Comparison of ENCODE assay signal across 1 cellular context in the genomic region with DNA sequence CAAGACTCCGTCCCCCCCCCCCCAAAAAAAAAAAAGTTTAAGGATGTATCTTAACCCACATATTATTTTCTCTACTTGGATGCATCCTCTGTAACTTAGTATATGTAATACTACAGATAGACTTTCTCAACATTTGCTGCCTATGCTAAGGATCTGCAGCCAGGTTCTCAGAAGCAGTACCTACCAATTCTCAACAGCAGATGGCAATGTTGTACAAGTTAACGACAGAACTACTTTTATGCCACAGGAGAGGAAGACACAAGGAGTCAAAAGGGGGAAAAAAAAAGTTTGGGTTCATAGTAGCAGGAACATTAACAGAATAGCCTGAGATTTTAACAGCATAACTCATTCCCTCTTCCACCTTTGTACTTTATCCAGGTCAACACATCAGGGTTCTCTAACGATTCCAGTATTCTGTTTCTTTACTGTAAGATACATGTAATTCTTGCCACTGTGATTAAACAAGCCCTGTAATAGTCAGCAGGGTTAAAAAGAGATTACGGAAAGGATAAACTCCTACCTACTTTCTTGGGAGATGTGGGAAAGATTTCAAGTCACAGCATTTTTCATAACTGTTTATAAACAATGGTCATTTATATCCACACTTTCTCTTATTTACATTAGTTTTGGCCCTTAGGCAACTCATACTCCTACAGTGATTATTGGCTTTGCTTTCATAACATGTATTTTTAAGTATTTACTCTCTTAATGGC.
TF ChIP-seq lines count a peak whose summit lies in the region.

No MANE protein-coding gene starts in this region.

TF ChIP-seq in HEK293, 187 proteins besides CTCF, POLR2A, EP300 and RAD21 (continued from another document):
- TF ChIP-seq, protein P1, sequence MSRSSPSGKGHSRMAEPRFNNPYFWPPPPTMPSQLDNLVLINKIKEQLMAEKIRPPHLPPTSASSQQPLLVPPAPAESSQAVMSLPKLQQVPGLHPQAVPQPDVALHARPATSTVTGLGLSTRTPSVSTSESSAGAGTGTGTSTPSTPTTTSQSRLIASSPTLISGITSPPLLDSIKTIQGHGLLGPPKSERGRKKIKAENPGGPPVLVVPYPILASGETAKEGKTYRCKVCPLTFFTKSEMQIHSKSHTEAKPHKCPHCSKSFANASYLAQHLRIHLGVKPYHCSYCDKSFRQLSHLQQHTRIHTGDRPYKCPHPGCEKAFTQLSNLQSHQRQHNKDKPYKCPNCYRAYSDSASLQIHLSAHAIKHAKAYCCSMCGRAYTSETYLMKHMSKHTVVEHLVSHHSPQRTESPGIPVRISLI (tag by site-specific recombination; IDR thresholded peaks at IDR 0.05): 0 out of 2 replicates have a peak, but pooled peaks have one; percentile 32
- TF ChIP-seq ZEB2 (tag by site-specific recombination; IDR thresholded peaks at IDR 0.05): no peak
- no peak for TF ChIP-seq HOXC10 (CRISPR knock-in tag; IDR thresholded peaks at IDR 0.05)
- TF ChIP-seq ZSCAN16 (tag by site-specific recombination; IDR thresholded peaks at IDR 0.05): no peak
- TF ChIP-seq SALL2 (tag by site-specific recombination; IDR thresholded peaks at IDR 0.05; ENCODE audit: borderline replicate concordance): no peak
- TF ChIP-seq, protein P2, sequence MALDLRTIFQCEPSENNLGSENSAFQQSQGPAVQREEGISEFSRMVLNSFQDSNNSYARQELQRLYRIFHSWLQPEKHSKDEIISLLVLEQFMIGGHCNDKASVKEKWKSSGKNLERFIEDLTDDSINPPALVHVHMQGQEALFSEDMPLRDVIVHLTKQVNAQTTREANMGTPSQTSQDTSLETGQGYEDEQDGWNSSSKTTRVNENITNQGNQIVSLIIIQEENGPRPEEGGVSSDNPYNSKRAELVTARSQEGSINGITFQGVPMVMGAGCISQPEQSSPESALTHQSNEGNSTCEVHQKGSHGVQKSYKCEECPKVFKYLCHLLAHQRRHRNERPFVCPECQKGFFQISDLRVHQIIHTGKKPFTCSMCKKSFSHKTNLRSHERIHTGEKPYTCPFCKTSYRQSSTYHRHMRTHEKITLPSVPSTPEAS (tag by site-specific recombination; IDR thresholded peaks at IDR 0.05): no peak
- no peak for TF ChIP-seq ZNF140 (tag by site-specific recombination; IDR thresholded peaks at IDR 0.05)
- no peak for TF ChIP-seq ZNF510 (tag by site-specific recombination; IDR thresholded peaks at IDR 0.05; ENCODE audit: insufficient replicate concordance)
- no peak for TF ChIP-seq GLIS2 (tag by site-specific recombination; IDR thresholded peaks at IDR 0.05)
- TF ChIP-seq MEIS1 (CRISPR knock-in tag; IDR thresholded peaks at IDR 0.05; ENCODE audit: borderline replicate concordance): no peak
- TF ChIP-seq, protein P3, sequence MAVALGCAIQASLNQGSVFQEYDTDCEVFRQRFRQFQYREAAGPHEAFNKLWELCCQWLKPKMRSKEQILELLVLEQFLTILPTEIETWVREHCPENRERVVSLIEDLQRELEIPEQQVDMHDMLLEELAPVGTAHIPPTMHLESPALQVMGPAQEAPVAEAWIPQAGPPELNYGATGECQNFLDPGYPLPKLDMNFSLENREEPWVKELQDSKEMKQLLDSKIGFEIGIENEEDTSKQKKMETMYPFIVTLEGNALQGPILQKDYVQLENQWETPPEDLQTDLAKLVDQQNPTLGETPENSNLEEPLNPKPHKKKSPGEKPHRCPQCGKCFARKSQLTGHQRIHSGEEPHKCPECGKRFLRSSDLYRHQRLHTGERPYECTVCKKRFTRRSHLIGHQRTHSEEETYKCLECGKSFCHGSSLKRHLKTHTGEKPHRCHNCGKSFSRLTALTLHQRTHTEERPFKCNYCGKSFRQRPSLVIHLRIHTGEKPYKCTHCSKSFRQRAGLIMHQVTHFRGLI (tag by site-specific recombination; IDR thresholded peaks at IDR 0.05): no peak
- TF ChIP-seq ZNF10 (tag by site-specific recombination; IDR thresholded peaks at IDR 0.05): no peak
- no peak for TF ChIP-seq ZNF274 (IDR thresholded peaks at IDR 0.05; ENCODE audit: low read length)
- no peak for TF ChIP-seq ZNF274 (tag by site-specific recombination; IDR thresholded peaks at IDR 0.05; ENCODE audit: borderline replicate concordance)
- TF ChIP-seq ZNF654 (tag by site-specific recombination; IDR thresholded peaks at IDR 0.05; ENCODE audit: low read depth): peak; percentile 88
- no peak for TF ChIP-seq KLF16 (tag by site-specific recombination; IDR thresholded peaks at IDR 0.05)
- TF ChIP-seq ZNF837 (tag by site-specific recombination; IDR thresholded peaks at IDR 0.05): no peak
- no peak for TF ChIP-seq ZNF302 (tag by site-specific recombination; IDR thresholded peaks at IDR 0.05; ENCODE audit: low read depth)
- TF ChIP-seq ZNF121 (tag by site-specific recombination; IDR thresholded peaks at IDR 0.05): 0 out of 2 replicates have a peak, but pooled peaks have one; percentile 16
- TF ChIP-seq ZNF548 (tag by site-specific recombination; IDR thresholded peaks at IDR 0.05): no peak
- TF ChIP-seq ZNF433 (tag by site-specific recombination; IDR thresholded peaks at IDR 0.05; ENCODE audit: low read depth): no peak
- no peak for TF ChIP-seq ZNF311 (tag by site-specific recombination; IDR thresholded peaks at IDR 0.05; ENCODE audit: borderline replicate concordance)
- 0 out of 2 replicates have a peak, but pooled peaks have one; percentile 17 for TF ChIP-seq ZBTB17 (tag by site-specific recombination; IDR thresholded peaks at IDR 0.05)
- no peak for TF ChIP-seq SP7 (tag by site-specific recombination; IDR thresholded peaks at IDR 0.05)
